8 cellular contexts compared by ENCODE assay signal in the genomic region with DNA sequence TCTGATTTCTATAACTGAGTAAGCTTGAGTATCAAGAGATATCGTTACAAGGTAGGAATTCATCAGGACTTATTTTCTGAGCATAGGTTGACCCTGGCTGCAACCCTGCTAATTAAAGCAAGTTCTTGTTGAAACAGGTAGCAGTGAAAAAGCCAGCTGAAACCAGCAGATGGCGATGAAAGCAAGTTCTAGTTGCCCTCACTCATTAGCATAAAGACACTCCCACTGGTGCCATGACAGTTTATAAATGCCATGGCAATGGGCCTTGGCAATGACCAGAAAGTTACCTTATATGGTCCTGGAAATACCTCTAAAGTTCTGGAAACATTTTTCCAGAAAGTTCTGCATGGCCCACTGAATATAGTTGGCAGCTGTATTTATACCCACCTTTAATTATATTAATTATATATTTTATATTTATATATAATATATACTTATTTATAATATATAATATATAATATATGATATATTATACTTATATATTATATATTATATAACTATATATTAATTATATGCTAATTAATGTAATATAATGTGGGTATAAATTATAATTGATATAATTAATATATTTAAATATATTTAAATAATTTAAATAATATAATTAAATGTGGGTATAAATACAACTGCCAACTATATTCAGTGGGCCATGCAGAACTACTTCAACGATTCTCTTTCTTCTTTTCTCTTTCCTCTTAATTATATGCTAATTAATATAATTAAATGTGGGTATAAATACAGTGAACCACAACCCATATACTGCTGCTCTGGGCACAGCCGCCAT.
DNase-seq lines count a peak whose midpoint lies in the region; ATAC-seq and TF ChIP-seq lines count a peak whose summit lies in the region.

No MANE protein-coding gene starts in this region.

- no peak overlapping the region for H3K4ac ChIP-seq in neuronal stem cell (ENCODE audit: low read length)

- H3F3A ChIP-seq in smooth muscle cell (ENCODE audit: low read depth), result no peaks in the 10 kb centered on the region

- H3K4me3 ChIP-seq in smooth muscle cell, result no peak overlapping the region
- no peak overlapping the region for H3K4me3 ChIP-seq in neuronal stem cell (ENCODE audit: low read length in 2 of 2)

- no peaks in the 10 kb centered on the region for H3K79me2 ChIP-seq in smooth muscle cell (ENCODE audit: low read depth)

- no peak overlapping the region for H3K4me2 ChIP-seq in smooth muscle cell
- H3K4me2 ChIP-seq in neuronal stem cell (ENCODE audit: insufficient read depth, low read length, poor library complexity, severe bottlenecking), result no peak overlapping the region

- H3K27ac Mint-ChIP-seq in chondrocyte (ENCODE audit: unreplicated experiment), result no peak overlapping the region

- H3K4me1 Mint-ChIP-seq in chondrocyte (ENCODE audit: low read depth), result no peaks in the 10 kb centered on the region

- no peaks in the 10 kb centered on the region for H3K9me3 ChIP-seq in smooth muscle cell (replicated peaks; ENCODE audit: low read depth)
- H3K9me3 ChIP-seq in neuronal stem cell (replicated peaks in 1 of 2; ENCODE audit: control insufficient read depth in 2 of 2, insufficient read depth in 1 of 2, low read depth in 1 of 2, low read length in 2 of 2), result no peaks in the 10 kb centered on the region

- H3K18ac ChIP-seq in neuronal stem cell (ENCODE audit: low read length), result no peak overlapping the region

- H3K36me3 Mint-ChIP-seq in chondrocyte (ENCODE audit: low read depth), result no peaks in the 10 kb centered on the region

- no peak overlapping the region for H2BK5ac ChIP-seq in neuronal stem cell (ENCODE audit: low read length)

- no peak overlapping the region for H3K14ac ChIP-seq in neuronal stem cell (ENCODE audit: low read length)

- H3K27me3 Mint-ChIP-seq in chondrocyte (ENCODE audit: low read depth), result no peaks in the 10 kb centered on the region

- no peak overlapping the region for H3K4me3 Mint-ChIP-seq in chondrocyte (ENCODE audit: unreplicated experiment)

- DNase-seq in SIG-M5 treated with dmso at 0.1 percent for 504 hours (lab: John Stamatoyannopoulos, UW; ENCODE audit: unreplicated experiment), result peak; percentile 28
- no peak for DNase-seq in SIG-M5 (lab: John Stamatoyannopoulos, UW)
- DNase-seq in NCI-H446 (lab: John Stamatoyannopoulos, UW), result peak; percentile 64 to 88
- DNase-seq in chondrocyte (ENCODE audit: low spot score), result no peak
- DNase-seq in smooth muscle cell (lab: John Stamatoyannopoulos, UW; ENCODE audit: unreplicated experiment), result no peak
- DNase-seq in posterior cingulate gyrus, result no peak
- DNase-seq in neuronal stem cell (ENCODE audit: low spot score), result no peak

- no peak overlapping the region for H2BK12ac ChIP-seq in neuronal stem cell (ENCODE audit: low read length)

- H3K27me3 ChIP-seq in smooth muscle cell (ENCODE audit: low read depth) (no peaks in the 10 kb centered on the region), neuronal stem cell (ENCODE audit: control insufficient read depth in 3 of 3, insufficient read depth in 3 of 3, low read depth in 1 of 3, low read length in 3 of 3) (no peaks in the 10 kb centered on the region)

- ATAC-seq in HG02943 (IDR thresholded peaks at IDR 0.05; ENCODE audit: low read depth, unreplicated experiment), result peak; percentile 83

- H2AK5ac ChIP-seq in neuronal stem cell (ENCODE audit: low read depth, low read length), result no peak overlapping the region

- H2AFZ ChIP-seq in smooth muscle cell (ENCODE audit: low read depth) (no peak overlapping the region), neuronal stem cell (ENCODE audit: low read length) (no peak overlapping the region)

- no peaks in the 10 kb centered on the region for H4K20me1 ChIP-seq in smooth muscle cell (ENCODE audit: low read depth)

- H3K9ac ChIP-seq in smooth muscle cell (ENCODE audit: low read depth), result no peak overlapping the region
- no peak overlapping the region for H3K9ac ChIP-seq in neuronal stem cell (ENCODE audit: low read depth, low read length, poor library complexity)

- peak; percentile 64 for TF ChIP-seq CTCF in chondrocyte (IDR thresholded peaks at IDR 0.05)
- TF ChIP-seq CTCF in smooth muscle cell (IDR thresholded peaks at IDR 0.05; ENCODE audit: borderline replicate concordance, insufficient read depth, poor library complexity, severe bottlenecking), result peak; percentile 40

- H3K36me3 ChIP-seq in smooth muscle cell (ENCODE audit: low read depth) (no peaks in the 10 kb centered on the region), neuronal stem cell (replicated peaks in 1 of 2; ENCODE audit: control insufficient read depth in 2 of 2, insufficient read depth in 2 of 2, low read length in 2 of 2) (no peaks in the 10 kb centered on the region)

- WGBS in smooth muscle cell (ENCODE audit: low lambda C conversion rate), result 79% methylated on average over 4 of the region's 4 CpGs
- no CpG with 5 or more reads among the region's 4 CpGs for WGBS in neuronal stem cell (ENCODE audit: extremely low coverage in 2 of 2, insufficient read length in 2 of 2, insufficient replicate concordance in 1 of 2), 2 donors

- H3K79me1 ChIP-seq in neuronal stem cell (ENCODE audit: low read depth, low read length), result no peaks in the 10 kb centered on the region

- H3K9me3 Mint-ChIP-seq in chondrocyte (ENCODE audit: low read depth), result no peaks in the 10 kb centered on the region

- H3K4me1 ChIP-seq in smooth muscle cell (ENCODE audit: low read depth) (no peaks in the 10 kb centered on the region), neuronal stem cell (ENCODE audit: control insufficient read depth in 2 of 2, insufficient read depth in 1 of 2, low read depth in 1 of 2, low read length in 2 of 2) (peaks cover 0 to 3% of the 10 kb centered on the region in 2 donors)

- no peak overlapping the region for H4K91ac ChIP-seq in neuronal stem cell (ENCODE audit: low read depth, low read length, poor library complexity)

- H3K27ac ChIP-seq in smooth muscle cell (ENCODE audit: low read depth) (no peak overlapping the region), neuronal stem cell (replicated peaks; ENCODE audit: low read length) (no peak overlapping the region)

- H2BK15ac ChIP-seq in neuronal stem cell (ENCODE audit: low read length), result no peak overlapping the region

- H4K8ac ChIP-seq in neuronal stem cell (ENCODE audit: low read depth, low read length), result no peak overlapping the region

- intact Hi-C loops in posterior cingulate gyrus (cut with DNase I), result no loop called here

- H3K23ac ChIP-seq in neuronal stem cell (ENCODE audit: low read depth, low read length, poor library complexity), result no peak overlapping the region

- no peak overlapping the region for H2BK120ac ChIP-seq in neuronal stem cell (ENCODE audit: low read depth, low read length)

Comparison
In these comparisons a context has a peak if more than half of its experiments do, and no peak if none do; other contexts are left out.
1. DNase-seq: peak in SIG-M5 treated with dmso at 0.1 percent for 504 hours (single experiment) and NCI-H446 (2 of 2); none in SIG-M5 (single experiment), chondrocyte (single experiment), smooth muscle cell (single experiment), posterior cingulate gyrus (0 of 10) and neuronal stem cell (single experiment).